Comparison of ENCODE assay signal across 9 cellular contexts in the genomic region with DNA sequence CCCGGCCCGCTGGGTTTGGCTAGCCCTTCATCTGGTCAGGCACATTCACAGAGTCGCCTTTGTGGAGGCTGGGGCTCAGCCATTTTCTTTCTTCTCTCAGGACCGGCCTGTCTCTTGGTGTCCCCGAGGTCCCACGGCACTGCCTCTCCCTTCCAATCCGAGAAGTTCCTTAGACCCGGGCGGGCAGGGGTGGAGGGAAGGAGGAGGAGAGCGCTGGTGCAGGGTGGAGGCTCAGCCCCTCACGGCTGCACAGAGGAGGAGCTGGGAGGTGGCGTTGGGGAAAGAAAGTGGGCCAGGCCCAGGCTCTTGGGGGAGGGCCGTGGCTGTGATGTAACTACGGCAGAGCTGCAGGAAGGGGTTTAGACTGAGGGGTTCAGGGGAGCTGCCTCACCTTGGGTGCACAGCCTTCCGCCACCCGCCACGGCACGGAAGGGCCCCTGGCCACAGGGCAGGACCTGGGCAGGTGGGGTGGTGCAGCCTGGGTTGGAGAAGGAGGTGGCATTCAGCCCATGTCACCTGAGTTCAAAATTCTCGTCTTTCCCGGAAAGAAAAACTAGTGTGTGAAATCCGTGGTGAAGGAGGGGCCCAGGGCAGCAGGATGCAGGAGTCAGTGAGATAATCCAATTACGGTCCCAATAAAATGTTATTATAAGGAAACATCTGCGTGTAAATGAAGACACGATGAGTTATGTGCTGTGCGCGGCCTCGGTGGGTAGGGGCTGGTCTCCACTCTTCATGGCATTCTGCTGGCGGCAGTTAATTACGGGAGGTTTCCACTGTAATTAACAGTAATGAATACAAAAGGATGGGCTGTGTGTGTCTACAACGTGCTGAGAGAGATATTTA. TPM values are rescaled to one million over a fixed set of nuclear protein-coding genes. Genes with fewer than 3 reads are reported as not detected.
DNase-seq lines count a peak whose midpoint lies in the region; ATAC-seq and TF ChIP-seq lines count a peak whose summit lies in the region.
"Had no signal": no experiment of that assay in that cellular context is flagged by ENCODE, and none has a peak within 500 bp of the region (broad histone marks: within the 10 kb centered on the region; RNA-seq: fewer than 3 reads in every experiment).

No MANE protein-coding gene starts in this region.

- CTCF ChIA-PET in Calu3 (lab: Charles Lee) = no interaction called here

- no peaks in the 10 kb centered on the region for H3K9me2 ChIP-seq in Karpas-422 (replicated peaks; ENCODE audit: insufficient read depth, low read length)

- H3K4me2 ChIP-seq in Karpas-422 (ENCODE audit: low read depth, low read length, poor library complexity, severe bottlenecking) = no peak overlapping the region

- no peaks in the 10 kb centered on the region for H3K4me1 Mint-ChIP-seq in Calu3 (ENCODE audit: low read depth, unreplicated experiment)
- H3K4me1 Mint-ChIP-seq in chondrocyte (ENCODE audit: low read depth) = peaks cover 3% of the 10 kb centered on the region
- peaks cover 22% of the 10 kb centered on the region for H3K4me1 Mint-ChIP-seq in neural crest cell

- H3K4me3 Mint-ChIP-seq in Calu3 (ENCODE audit: low read depth, unreplicated experiment) = peak overlapping the region; percentile 26
- peak overlapping the region; percentile 46 for H3K4me3 Mint-ChIP-seq in chondrocyte (ENCODE audit: unreplicated experiment)
- H3K4me3 Mint-ChIP-seq in neural crest cell = peak overlapping the region; percentile 93

- DNase-seq in Calu3 (no peak), NCI-H1105 (lab: John Stamatoyannopoulos, UW) (peak; percentile 26), chondrocyte (ENCODE audit: low spot score) (no peak), neural crest cell (ENCODE audit: low read depth, low spot score) (peak; percentile 40), Karpas-422 (no peak), UCSD-AML1 (lab: John Stamatoyannopoulos, UW; ENCODE audit: unreplicated experiment) (no peak), NCI-H524 treated with DMSO at 0.1 percent for 48 hours (lab: John Stamatoyannopoulos, UW) (no peak)
- DNase-seq: SHP77 had no signal

- H3K27me3 ChIP-seq in Karpas-422 (ENCODE audit: low read length) = no peaks in the 10 kb centered on the region

- no peak overlapping the region for H3K4me3 ChIP-seq in Karpas-422 (ENCODE audit: low read length)

- H3K27me3 Mint-ChIP-seq in Calu3 (ENCODE audit: unreplicated experiment) (peaks cover 49% of the 10 kb centered on the region), chondrocyte (ENCODE audit: low read depth) (no peaks in the 10 kb centered on the region), neural crest cell (ENCODE audit: low read depth) (peaks cover 10% of the 10 kb centered on the region)

- no peaks in the 10 kb centered on the region for H3K9me3 ChIP-seq in Karpas-422 (ENCODE audit: low read length)

- H3K36me3 Mint-ChIP-seq in Calu3 (ENCODE audit: insufficient read depth, unreplicated experiment) (peaks cover 6% of the 10 kb centered on the region), chondrocyte (ENCODE audit: low read depth) (no peaks in the 10 kb centered on the region), neural crest cell (ENCODE audit: low read depth) (peaks cover 7% of the 10 kb centered on the region)

- H3K27ac ChIP-seq in Karpas-422 (ENCODE audit: low read length) = no peak overlapping the region

- no peaks in the 10 kb centered on the region for H4K20me1 ChIP-seq in Karpas-422 (ENCODE audit: insufficient read depth, low read depth, low read length)

- H3K36me3 ChIP-seq in Karpas-422 (ENCODE audit: insufficient read depth, low read length) = no peaks in the 10 kb centered on the region

- TF ChIP-seq CTCF in Calu3 (IDR thresholded peaks at IDR 0.05; ENCODE audit: unreplicated experiment) (no peak), chondrocyte (IDR thresholded peaks at IDR 0.05) (no peak), neural crest cell (conservative IDR thresholded peaks at IDR 0.05) (no peak)

- no peaks in the 10 kb centered on the region for H3K9me3 Mint-ChIP-seq in Calu3 (ENCODE audit: low read depth, unreplicated experiment)
- no peaks in the 10 kb centered on the region for H3K9me3 Mint-ChIP-seq in chondrocyte (ENCODE audit: low read depth)
- H3K9me3 Mint-ChIP-seq in neural crest cell = peaks cover 2% of the 10 kb centered on the region

- intact Hi-C loops in Calu3 (cut with micrococcal nuclease; ENCODE audit: unreplicated experiment) = no loop called here

- no peak overlapping the region for H3K9ac ChIP-seq in Karpas-422 (ENCODE audit: low read length)

- no peak for ATAC-seq in HG03280 (IDR thresholded peaks at IDR 0.05; ENCODE audit: unreplicated experiment)

- H3K79me2 ChIP-seq in Karpas-422 (ENCODE audit: low read length) = no peaks in the 10 kb centered on the region

- H2AFZ ChIP-seq in Karpas-422 (ENCODE audit: low read length) = no peak overlapping the region

- no TSS peak for BruUV-seq in Calu3 (replicated peaks; lab: Mats Ljungman, UMichigan)

- H3K27ac Mint-ChIP-seq in Calu3 (ENCODE audit: unreplicated experiment) (no peak overlapping the region), chondrocyte (ENCODE audit: unreplicated experiment) (no peak overlapping the region), neural crest cell (ENCODE audit: unreplicated experiment) (peak overlapping the region; percentile 81)

- H3K4me1 ChIP-seq in Karpas-422 (ENCODE audit: low read length) = peaks cover 6% of the 10 kb centered on the region

RNA-seq across cellular contexts. Expression of a gene that starts 1.7 kb away (rescaled TPM):
- total RNA-seq in Calu3 (2022) (2.6 and 8.8 TPM in 2 replicates), chondrocyte (1.8 to 6.9 TPM (median 6.0 TPM) in 3 replicates), neural crest cell (59.9 and 72.5 TPM in 2 replicates)
- not detected in 2 replicates for total RNA-seq in Karpas-422 (2014; rRNA removed; shearing (Covaris generic); ENCODE audit: low replicate concordance)

Comparison
In these comparisons a context has a peak if more than half of its experiments do, and no peak if none do; other contexts are left out.
1. DNase-seq: peak in NCI-H1105 (single experiment) and neural crest cell (single experiment); none in Calu3 (single experiment), chondrocyte (single experiment), Karpas-422 (single experiment), UCSD-AML1 (single experiment) and NCI-H524 treated with DMSO at 0.1 percent for 48 hours (single experiment).
2. H3K4me3 Mint-ChIP-seq: peak in every context shown above with its lines; median percentile 93 in neural crest cell; 46 in chondrocyte; 26 in Calu3.